In the genomic region with DNA sequence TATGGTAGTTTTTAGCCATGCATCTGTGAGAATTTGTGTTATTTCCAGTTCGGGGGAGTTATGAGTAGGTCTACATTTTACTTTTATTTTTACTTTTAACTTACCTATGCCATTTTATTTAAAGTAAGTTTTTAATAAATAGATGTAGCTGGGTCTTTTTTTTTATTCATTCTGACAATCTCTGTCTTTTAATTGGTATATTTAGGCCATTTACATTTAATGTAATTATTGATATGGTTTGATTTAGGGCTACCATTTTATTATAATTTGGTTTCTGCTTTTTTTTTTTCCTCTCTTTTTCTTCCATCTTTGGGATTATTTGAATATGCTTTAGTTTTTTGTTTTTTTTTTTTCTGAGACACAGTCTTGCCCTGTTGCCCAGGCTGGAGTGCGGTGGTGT, we compare ENCODE assay signal across 1 cellular context.
TF ChIP-seq lines count a peak whose summit lies in the region.

No MANE protein-coding gene starts in this region.

TF ChIP-seq in GM23338, 12 proteins besides CTCF, POLR2A, EP300 and RAD21 (continued from another document):
- TF ChIP-seq, protein P1, sequence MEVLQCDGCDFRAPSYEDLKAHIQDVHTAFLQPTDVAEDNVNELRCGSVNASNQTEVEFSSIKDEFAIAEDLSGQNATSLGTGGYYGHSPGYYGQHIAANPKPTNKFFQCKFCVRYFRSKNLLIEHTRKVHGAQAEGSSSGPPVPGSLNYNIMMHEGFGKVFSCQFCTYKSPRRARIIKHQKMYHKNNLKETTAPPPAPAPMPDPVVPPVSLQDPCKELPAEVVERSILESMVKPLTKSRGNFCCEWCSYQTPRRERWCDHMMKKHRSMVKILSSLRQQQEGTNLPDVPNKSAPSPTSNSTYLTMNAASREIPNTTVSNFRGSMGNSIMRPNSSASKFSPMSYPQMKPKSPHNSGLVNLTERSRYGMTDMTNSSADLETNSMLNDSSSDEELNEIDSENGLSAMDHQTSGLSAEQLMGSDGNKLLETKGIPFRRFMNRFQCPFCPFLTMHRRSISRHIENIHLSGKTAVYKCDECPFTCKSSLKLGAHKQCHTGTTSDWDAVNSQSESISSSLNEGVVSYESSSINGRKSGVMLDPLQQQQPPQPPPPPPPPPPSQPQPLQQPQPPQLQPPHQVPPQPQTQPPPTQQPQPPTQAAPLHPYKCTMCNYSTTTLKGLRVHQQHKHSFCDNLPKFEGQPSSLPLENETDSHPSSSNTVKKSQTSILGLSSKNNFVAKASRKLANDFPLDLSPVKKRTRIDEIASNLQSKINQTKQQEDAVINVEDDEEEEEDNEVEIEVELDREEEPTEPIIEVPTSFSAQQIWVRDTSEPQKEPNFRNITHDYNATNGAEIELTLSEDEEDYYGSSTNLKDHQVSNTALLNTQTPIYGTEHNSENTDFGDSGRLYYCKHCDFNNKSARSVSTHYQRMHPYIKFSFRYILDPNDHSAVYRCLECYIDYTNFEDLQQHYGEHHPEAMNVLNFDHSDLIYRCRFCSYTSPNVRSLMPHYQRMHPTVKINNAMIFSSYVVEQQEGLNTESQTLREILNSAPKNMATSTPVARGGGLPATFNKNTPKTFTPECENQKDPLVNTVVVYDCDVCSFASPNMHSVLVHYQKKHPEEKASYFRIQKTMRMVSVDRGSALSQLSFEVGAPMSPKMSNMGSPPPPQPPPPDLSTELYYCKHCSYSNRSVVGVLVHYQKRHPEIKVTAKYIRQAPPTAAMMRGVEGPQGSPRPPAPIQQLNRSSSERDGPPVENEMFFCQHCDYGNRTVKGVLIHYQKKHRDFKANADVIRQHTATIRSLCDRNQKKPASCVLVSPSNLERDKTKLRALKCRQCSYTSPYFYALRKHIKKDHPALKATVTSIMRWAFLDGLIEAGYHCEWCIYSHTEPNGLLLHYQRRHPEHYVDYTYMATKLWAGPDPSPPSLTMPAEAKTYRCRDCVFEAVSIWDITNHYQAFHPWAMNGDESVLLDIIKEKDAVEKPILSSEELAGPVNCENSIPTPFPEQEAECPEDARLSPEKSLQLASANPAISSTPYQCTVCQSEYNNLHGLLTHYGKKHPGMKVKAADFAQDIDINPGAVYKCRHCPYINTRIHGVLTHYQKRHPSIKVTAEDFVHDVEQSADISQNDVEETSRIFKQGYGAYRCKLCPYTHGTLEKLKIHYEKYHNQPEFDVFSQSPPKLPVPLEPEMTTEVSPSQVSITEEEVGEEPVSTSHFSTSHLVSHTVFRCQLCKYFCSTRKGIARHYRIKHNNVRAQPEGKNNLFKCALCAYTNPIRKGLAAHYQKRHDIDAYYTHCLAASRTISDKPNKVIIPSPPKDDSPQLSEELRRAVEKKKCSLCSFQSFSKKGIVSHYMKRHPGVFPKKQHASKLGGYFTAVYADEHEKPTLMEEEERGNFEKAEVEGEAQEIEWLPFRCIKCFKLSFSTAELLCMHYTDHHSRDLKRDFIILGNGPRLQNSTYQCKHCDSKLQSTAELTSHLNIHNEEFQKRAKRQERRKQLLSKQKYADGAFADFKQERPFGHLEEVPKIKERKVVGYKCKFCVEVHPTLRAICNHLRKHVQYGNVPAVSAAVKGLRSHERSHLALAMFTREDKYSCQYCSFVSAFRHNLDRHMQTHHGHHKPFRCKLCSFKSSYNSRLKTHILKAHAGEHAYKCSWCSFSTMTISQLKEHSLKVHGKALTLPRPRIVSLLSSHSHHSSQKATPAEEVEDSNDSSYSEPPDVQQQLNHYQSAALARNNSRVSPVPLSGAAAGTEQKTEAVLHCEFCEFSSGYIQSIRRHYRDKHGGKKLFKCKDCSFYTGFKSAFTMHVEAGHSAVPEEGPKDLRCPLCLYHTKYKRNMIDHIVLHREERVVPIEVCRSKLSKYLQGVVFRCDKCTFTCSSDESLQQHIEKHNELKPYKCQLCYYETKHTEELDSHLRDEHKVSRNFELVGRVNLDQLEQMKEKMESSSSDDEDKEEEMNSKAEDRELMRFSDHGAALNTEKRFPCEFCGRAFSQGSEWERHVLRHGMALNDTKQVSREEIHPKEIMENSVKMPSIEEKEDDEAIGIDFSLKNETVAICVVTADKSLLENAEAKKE (CRISPR knock-in tag; IDR thresholded peaks at IDR 0.05): no peak
- TF ChIP-seq CREB1 (CRISPR knock-in tag; IDR thresholded peaks at IDR 0.05; ENCODE audit: low read depth) (no peak), NANOG (IDR thresholded peaks at IDR 0.05; ENCODE audit: borderline replicate concordance) (no peak)
